In the genomic region with DNA sequence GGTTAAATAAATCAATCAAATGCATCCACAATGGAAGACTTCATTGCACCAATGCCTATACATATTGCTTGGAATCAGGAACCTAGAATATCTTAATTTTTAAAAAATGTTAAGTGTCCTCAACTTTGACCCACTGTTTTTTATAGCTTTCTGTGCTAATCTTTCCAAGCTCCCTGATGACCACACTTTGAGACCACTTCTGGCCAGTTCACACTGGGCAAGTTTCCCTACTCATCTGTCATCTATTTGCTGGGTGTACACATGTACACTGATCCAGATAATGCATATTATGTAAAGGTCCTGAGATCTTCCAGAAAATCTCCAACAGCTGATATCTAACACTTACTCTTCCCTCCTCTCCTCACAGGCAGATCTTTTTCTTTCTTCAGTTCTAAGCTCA, we compare ENCODE assay signal across 20 cellular contexts. TPM values are rescaled to one million over a fixed set of nuclear protein-coding genes. Genes with fewer than 3 reads are reported as not detected.
DNase-seq lines count a peak whose midpoint lies in the region; ATAC-seq and TF ChIP-seq lines count a peak whose summit lies in the region.
"Had no signal": no experiment of that assay in that cellular context is flagged by ENCODE, and none has a peak within 500 bp of the region (broad histone marks: within the 10 kb centered on the region; RNA-seq: fewer than 3 reads in every experiment).

No MANE protein-coding gene starts in this region.

- H3K27me3 ChIP-seq in subcutaneous abdominal adipose tissue (ENCODE audit: control insufficient read depth in 5 of 5, insufficient read depth in 4 of 5, low read length in 5 of 5) = no peaks in the 10 kb centered on the region

- peaks cover 70% of the 10 kb centered on the region for H3K4me1 Mint-ChIP-seq in activated B cell treated with CpG ODN at 0.5 μM for 24 hours
- peaks cover 17% of the 10 kb centered on the region for H3K4me1 Mint-ChIP-seq in nephron

- DNase-seq in activated B cell treated with CpG ODN at 0.5 μM for 24 hours (no peak), fibroblast of mammary gland (ENCODE audit: low read depth) (peak; percentile 20), Right ventricle myocardium inferior (ENCODE audit: missing footprints) (no peak), NCI-H2227 (lab: John Stamatoyannopoulos, UW; ENCODE audit: unreplicated experiment) (no peak), medulla oblongata (ENCODE audit: extremely low spot score) (no peak)
- DNase-seq: CD4-positive, alpha-beta T cell; COR-L47; DMS79; NCI-H1092; NCI-H1436 treated with DMSO at 0.1 percent for 48 hours; NCI-H1930; NCI-H2227 treated with DMSO at 0.1 percent for 48 hours; NCI-H510A; PC-9; RPMI8226; SIG-M5 had no signal

- no peak overlapping the region for H3K9ac ChIP-seq in subcutaneous abdominal adipose tissue (ENCODE audit: low read length in 5 of 5)
- H3K9ac ChIP-seq: BLaER1 had no signal

- no peak overlapping the region for H3K4me3 ChIP-seq in fibroblast of mammary gland (ENCODE audit: control insufficient read depth, low read depth, low read length)
- no peak overlapping the region for H3K4me3 ChIP-seq in subcutaneous abdominal adipose tissue (ENCODE audit: low read depth in 1 of 5, low read length in 5 of 5)
- H3K4me3 ChIP-seq: BLaER1, K562, PC-9 had no signal

- CTCF ChIA-PET in activated B cell treated with CpG ODN at 0.5 μM for 24 hours (lab: Charles Lee) = interaction anchor here (1.1 to 2.6 kb wide), 5 partner anchors 8 to 98 kb away, joined by 3 to 9 read pairs (median 6); no protein-coding TSS in a partner anchor

- H3K36me3 ChIP-seq in subcutaneous abdominal adipose tissue (ENCODE audit: control insufficient read depth in 5 of 5, insufficient read depth in 5 of 5, low read length in 5 of 5) = no peaks in the 10 kb centered on the region
- H3K36me3 ChIP-seq: BLaER1 had no signal

- intact Hi-C loops in activated B cell treated with CpG ODN at 0.5 μM for 24 hours (cut with micrococcal nuclease) = no loop called here
- intact Hi-C loops in Right ventricle myocardium inferior (cut with DNase I) = no loop called here

- H3K9me3 ChIP-seq in subcutaneous abdominal adipose tissue (ENCODE audit: control insufficient read depth in 5 of 5, low read length in 5 of 5) = peaks cover 0 to 8% (median 0%) of the 10 kb centered on the region in 5 donors

- TF ChIP-seq CTCF in activated B cell treated with CpG ODN at 0.5 μM for 24 hours (IDR thresholded peaks at IDR 0.05) = no peak
- TF ChIP-seq CTCF in fibroblast of mammary gland (conservative IDR thresholded peaks at IDR 0.05; ENCODE audit: control insufficient read depth, insufficient read depth, low read depth, low read length) = no peak
- TF ChIP-seq CTCF in nephron (IDR thresholded peaks at IDR 0.05; ENCODE audit: unreplicated experiment in 3 of 3) = no peak

- H3K27ac Mint-ChIP-seq in activated B cell treated with CpG ODN at 0.5 μM for 24 hours = peak overlapping the region; percentile 69
- H3K27ac Mint-ChIP-seq in nephron = peak overlapping the region in 1 of 3 experiments; percentile 2
- H3K27ac Mint-ChIP-seq: CD4-positive, alpha-beta T cell had no signal

- POLR2A ChIA-PET in activated B cell treated with CpG ODN at 0.5 μM for 24 hours (lab: Charles Lee) = interaction anchor here (0.7 to 2.2 kb wide), 8 partner anchors 9 to 97 kb away, joined by 3 to 11 read pairs (median 5); no protein-coding TSS in a partner anchor

- ATAC-seq in activated B cell treated with CpG ODN at 0.5 μM for 24 hours (ENCODE audit: low read depth) = no peak
- ATAC-seq in Right ventricle myocardium inferior = no peak
- ATAC-seq: K562 had no signal

- H3K4me1 ChIP-seq in subcutaneous abdominal adipose tissue (ENCODE audit: control insufficient read depth in 5 of 5, insufficient read depth in 5 of 5, low read length in 5 of 5) = peaks cover 4 to 43% (median 36%) of the 10 kb centered on the region in 5 donors

- H3K27ac ChIP-seq in subcutaneous abdominal adipose tissue (ENCODE audit: low read depth, low read length) = peak overlapping the region; percentile 39
- H3K27ac ChIP-seq: BLaER1, PC-9 had no signal

- H3K27me3 Mint-ChIP-seq in activated B cell treated with CpG ODN at 0.5 μM for 24 hours (no peaks in the 10 kb centered on the region), nephron (ENCODE audit: low read depth) (no peaks in the 10 kb centered on the region)

- peak overlapping the region; percentile 66 for H3K4me3 Mint-ChIP-seq in activated B cell treated with CpG ODN at 0.5 μM for 24 hours
- peak overlapping the region; percentile 16 to 36 (median 18) for H3K4me3 Mint-ChIP-seq in nephron
- H3K4me3 Mint-ChIP-seq: CD4-positive, alpha-beta T cell had no signal

- H3K9me3 Mint-ChIP-seq in activated B cell treated with CpG ODN at 0.5 μM for 24 hours (peaks cover 3% of the 10 kb centered on the region), nephron (peaks cover 25% of the 10 kb centered on the region)

- H3K36me3 Mint-ChIP-seq in activated B cell treated with CpG ODN at 0.5 μM for 24 hours (ENCODE audit: low read depth) = peaks cover 36% of the 10 kb centered on the region
- H3K36me3 Mint-ChIP-seq in nephron (ENCODE audit: low read depth) = peaks cover 36% of the 10 kb centered on the region

RNA-seq across cellular contexts. Expression of gene TBC1D9, which starts 3.5 kb away (rescaled TPM):
- total RNA-seq in activated B cell treated with CpG ODN at 0.5 μM for 24 hours = 37.9 and 46.0 TPM in 2 replicates
- 11.1 TPM for total RNA-seq in Right ventricle myocardium inferior
